Comparison of ENCODE assay signal across 8 cellular contexts in the genomic region with DNA sequence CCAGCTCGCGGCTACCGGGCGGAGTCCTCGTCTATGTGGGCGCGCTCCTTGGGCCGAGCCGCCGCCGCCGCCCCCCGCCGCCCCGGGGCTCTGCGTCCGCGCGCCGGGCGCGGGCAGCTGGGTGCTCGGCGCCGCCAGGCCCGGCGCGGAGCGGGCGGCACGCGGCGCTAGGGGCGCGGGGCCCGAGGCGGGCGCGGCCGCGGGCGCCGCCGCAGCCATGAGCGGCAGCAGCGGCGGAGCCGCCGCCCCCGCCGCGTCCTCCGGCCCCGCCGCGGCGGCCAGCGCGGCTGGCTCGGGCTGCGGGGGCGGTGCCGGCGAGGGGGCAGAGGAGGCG. TPM values are rescaled to one million over a fixed set of nuclear protein-coding genes. Genes with fewer than 3 reads are reported as not detected.
A peak's percentile ranks its signal among the peaks of the same experiment; 100 is the strongest.
DNase-seq lines count a peak whose midpoint lies in the region; ATAC-seq and TF ChIP-seq lines count a peak whose summit lies in the region.

No MANE protein-coding gene starts in this region.

- H3K4me1 ChIP-seq in KMS-11 (ENCODE audit: low read depth, poor library complexity, severe bottlenecking), result peaks cover 37% of the 10 kb centered on the region
- H3K4me1 ChIP-seq in gastroesophageal sphincter, result peaks cover 3 to 44% (median 10%) of the 10 kb centered on the region in 3 donors
- peaks cover 14 to 22% of the 10 kb centered on the region in 2 donors for H3K4me1 ChIP-seq in thyroid gland

- peak; percentile 10 for ATAC-seq in GM21526 (IDR thresholded peaks at IDR 0.05; ENCODE audit: low FRiP score, unreplicated experiment)
- peak; percentile 44 for ATAC-seq in gastroesophageal sphincter
- no peak for ATAC-seq in GM18517 (IDR thresholded peaks at IDR 0.05; ENCODE audit: unreplicated experiment)

- peaks cover 40% of the 10 kb centered on the region for H3K27me3 Mint-ChIP-seq in activated CD4-positive, alpha-beta memory T cell treated with anti-CD3 and anti-CD28 coated beads for 36 hours

- H3K4me3 ChIP-seq in AG10803 (ENCODE audit: low read length) (peak overlapping the region; percentile 94), KMS-11 (IDR thresholded peaks at IDR 0.05; ENCODE audit: insufficient read depth, low read depth, low read length) (no peak overlapping the region), gastroesophageal sphincter (peak overlapping the region; percentile 51 to 94), thyroid gland (replicated peaks in 1 of 3) (peak overlapping the region in 1 of 3 donors; percentile 78)

- peak overlapping the region; percentile 73 for H3K27ac ChIP-seq in KMS-11
- peak overlapping the region; percentile 60 to 98 (median 97) for H3K27ac ChIP-seq in gastroesophageal sphincter
- H3K27ac ChIP-seq in thyroid gland, result peak overlapping the region in 2 of 3 donors; percentile 92 to 94

- no peaks in the 10 kb centered on the region for H3K9me3 Mint-ChIP-seq in activated CD4-positive, alpha-beta memory T cell treated with anti-CD3 and anti-CD28 coated beads for 36 hours

- POLR2A ChIA-PET in activated CD4-positive, alpha-beta memory T cell treated with anti-CD3 and anti-CD28 coated beads for 36 hours (lab: Charles Lee), result no interaction called here

- H3K9ac ChIP-seq in KMS-11, result peak overlapping the region; percentile 74

- no peak for TF ChIP-seq EP300 in gastroesophageal sphincter (IDR thresholded peaks at IDR 0.05)

- DNase-seq in AG10803 (ENCODE audit: low read depth), result no peak
- DNase-seq in thyroid gland, result no peak
- DNase-seq in activated CD4-positive, alpha-beta memory T cell treated with anti-CD3 and anti-CD28 coated beads for 36 hours, result no peak
- no peak for DNase-seq in NCI-H1436 (lab: John Stamatoyannopoulos, UW)

- CTCF ChIA-PET in activated CD4-positive, alpha-beta memory T cell treated with anti-CD3 and anti-CD28 coated beads for 36 hours (lab: Charles Lee), result no interaction called here

- intact Hi-C loops in thyroid gland (cut with DNase I), result loop anchor here (10.0 kb wide), 1 partner anchor 121 kb away; no protein-coding TSS in a partner anchor
- intact Hi-C loops in activated CD4-positive, alpha-beta memory T cell treated with anti-CD3 and anti-CD28 coated beads for 36 hours (cut with micrococcal nuclease), result loop anchor here (5.0 to 10.0 kb wide), 4 partner anchors 121 to 524 kb away; a partner anchor contains a TSS

- H3K27me3 ChIP-seq in KMS-11 (ENCODE audit: insufficient read depth, low read depth) (no peaks in the 10 kb centered on the region), gastroesophageal sphincter (no peaks in the 10 kb centered on the region), thyroid gland (no peaks in the 10 kb centered on the region)

- no peak overlapping the region for H2AFZ ChIP-seq in KMS-11 (ENCODE audit: low read depth)

- no peaks in the 10 kb centered on the region for H3K9me3 ChIP-seq in gastroesophageal sphincter
- no peaks in the 10 kb centered on the region for H3K9me3 ChIP-seq in thyroid gland

- H3K4me3 Mint-ChIP-seq in activated CD4-positive, alpha-beta memory T cell treated with anti-CD3 and anti-CD28 coated beads for 36 hours, result no peak overlapping the region

- H3K4me2 ChIP-seq in KMS-11, result no peak overlapping the region

- no peak overlapping the region for H3K27ac Mint-ChIP-seq in activated CD4-positive, alpha-beta memory T cell treated with anti-CD3 and anti-CD28 coated beads for 36 hours

- H4K20me1 ChIP-seq in KMS-11 (ENCODE audit: insufficient read depth), result peaks cover 13% of the 10 kb centered on the region

- TF ChIP-seq POLR2A in gastroesophageal sphincter (IDR thresholded peaks at IDR 0.05) (no peak), thyroid gland (IDR thresholded peaks at IDR 0.05) (no peak)

- 0% methylated on average over 3 of the region's 65 CpGs; no CpG with 5 or more reads in 1 of the 2 donors for WGBS in gastroesophageal sphincter (ENCODE audit: low coverage in 1 of 2), 2 donors
- 0% methylated on average over 4 of the region's 65 CpGs; no CpG with 5 or more reads in 1 of the 2 donors for WGBS in thyroid gland, 2 donors

- peaks cover 44% of the 10 kb centered on the region for H3K79me2 ChIP-seq in KMS-11 (ENCODE audit: insufficient read depth, low read depth)

- H3K36me3 ChIP-seq in KMS-11 (ENCODE audit: insufficient read depth) (no peaks in the 10 kb centered on the region), gastroesophageal sphincter (no peaks in the 10 kb centered on the region), thyroid gland (no peaks in the 10 kb centered on the region)

- no peaks in the 10 kb centered on the region for H3K36me3 Mint-ChIP-seq in activated CD4-positive, alpha-beta memory T cell treated with anti-CD3 and anti-CD28 coated beads for 36 hours

- peaks cover 12% of the 10 kb centered on the region for H3K4me1 Mint-ChIP-seq in activated CD4-positive, alpha-beta memory T cell treated with anti-CD3 and anti-CD28 coated beads for 36 hours (ENCODE audit: low read depth)

- TF ChIP-seq CTCF in AG10803 (conservative IDR thresholded peaks at IDR 0.05; ENCODE audit: low read length) (no peak), KMS-11 (conservative IDR thresholded peaks at IDR 0.05; ENCODE audit: low read depth, low read length) (no peak), gastroesophageal sphincter (IDR thresholded peaks at IDR 0.05) (no peak), thyroid gland (IDR thresholded peaks at IDR 0.05) (no peak)

RNA-seq across cellular contexts. Expression of a gene that starts 0.3 kb away (rescaled TPM):
- 100 to 1,000 TPM in 3 of 4 donors, 10 to 100 TPM in 1; 69.2 to 257 (median 172) TPM for total RNA-seq in gastroesophageal sphincter
- 100 to 1,000 TPM in 2 of 4 donors, 10 to 100 TPM in 2; 67.4 to 103 (median 94.7) TPM for total RNA-seq in thyroid gland
- 1 to 10 TPM; 6.0 to 6.6 TPM for total RNA-seq in activated CD4-positive, alpha-beta memory T cell treated with anti-CD3 and anti-CD28 coated beads for 36 hours

Comparison
In these comparisons a context has a peak if more than half of its experiments do, and no peak if none do; other contexts are left out.
1. RNA of a gene that starts 0.3 kb away (total RNA-seq): 69.2 to 257 TPM in gastroesophageal sphincter and 67.4 to 103 TPM in thyroid gland; 6.0 to 6.6 TPM in activated CD4-positive, alpha-beta memory T cell treated with anti-CD3 and anti-CD28 coated beads for 36 hours; every median in the first group is over 4 times any median in the second.
2. Peak in every context shown above with its lines, with median percentiles within 50 percentile points of each other: H3K27ac ChIP-seq.